Comparison of ENCODE assay signal across 9 cellular contexts in the genomic region with DNA sequence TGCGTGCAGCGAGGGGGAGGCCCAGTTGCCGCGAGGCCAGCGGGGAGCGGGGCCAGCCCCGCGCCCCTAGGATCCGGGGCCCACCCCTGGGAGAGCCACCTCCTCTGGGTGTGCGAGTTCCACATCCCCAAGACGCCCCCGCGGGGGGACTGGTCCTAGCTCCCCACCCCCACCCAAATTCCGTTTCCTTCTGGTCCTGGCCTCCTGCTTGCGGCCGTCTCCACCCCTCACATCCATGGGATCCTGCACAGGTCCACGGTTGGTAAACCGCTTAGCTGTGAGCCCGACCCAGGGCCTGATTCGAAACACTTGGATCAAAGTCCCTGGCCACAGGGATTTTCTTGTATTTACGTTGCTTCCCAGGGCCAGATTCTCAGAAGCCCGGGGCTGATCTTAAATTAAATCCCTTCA. TPM values are rescaled to one million over a fixed set of nuclear protein-coding genes. Genes with fewer than 3 reads are reported as not detected.
DNase-seq lines count a peak whose midpoint lies in the region; ATAC-seq and TF ChIP-seq lines count a peak whose summit lies in the region.
"Had no signal": no experiment of that assay in that cellular context is flagged by ENCODE, and none has a peak within 500 bp of the region (broad histone marks: within the 10 kb centered on the region; RNA-seq: fewer than 3 reads in every experiment).

No MANE protein-coding gene starts in this region.

- no peak for ATAC-seq in GM21717 (IDR thresholded peaks at IDR 0.05; ENCODE audit: unreplicated experiment)
- no peak for ATAC-seq in HG03432 (IDR thresholded peaks at IDR 0.05; ENCODE audit: unreplicated experiment)

- peak overlapping the region; percentile 46 for H3K4me3 ChIP-seq in SJSA1
- peak overlapping the region; percentile 56 to 59 for H3K4me3 ChIP-seq in foreskin fibroblast (ENCODE audit: low read depth in 1 of 2, low read length in 2 of 2)
- H3K4me3 ChIP-seq in osteoblast (ENCODE audit: insufficient read depth, low read length), result peak overlapping the region; percentile 81

- H3K27ac ChIP-seq in SJSA1 (no peak overlapping the region), osteoblast (ENCODE audit: low read depth, low read length) (peak overlapping the region; percentile 48)
- H3K27ac ChIP-seq: neutrophil had no signal

- H3K4me1 ChIP-seq in SJSA1 (replicated peaks) (no peaks in the 10 kb centered on the region; the same call in 1 of the 2 replicates), osteoblast (ENCODE audit: insufficient read depth, low read length) (peaks cover 19% of the 10 kb centered on the region)

- DNase-seq in Daoy (ENCODE audit: low read depth), result peak; percentile 51
- no peak for DNase-seq in SJSA1 (ENCODE audit: low read depth in 1 of 2, low spot score in 2 of 2)
- peak in 1 of 2 donors; percentile 64 for DNase-seq in foreskin fibroblast
- peak; percentile 80 for DNase-seq in osteoblast (ENCODE audit: insufficient read length, low spot score, missing footprints)
- DNase-seq in midbrain (lab: John Stamatoyannopoulos, UW), result no peak
- DNase-seq in AML-193 (lab: John Stamatoyannopoulos, UW), result no peak

- peak overlapping the region; percentile 85 for H2AFZ ChIP-seq in osteoblast (ENCODE audit: low read length)

- H3K9me3 ChIP-seq in SJSA1 (replicated peaks) (no peaks in the 10 kb centered on the region), osteoblast (ENCODE audit: low read depth, low read length) (no peaks in the 10 kb centered on the region)
- H3K9me3 ChIP-seq: neutrophil had no signal

- no peaks in the 10 kb centered on the region for H3K36me3 ChIP-seq in SJSA1
- H3K36me3 ChIP-seq in osteoblast (ENCODE audit: insufficient read depth, low read length), result peaks cover 3% of the 10 kb centered on the region
- H3K36me3 ChIP-seq: neutrophil had no signal

- no peaks in the 10 kb centered on the region for H3K27me3 ChIP-seq in SJSA1 (replicated peaks)
- no peaks in the 10 kb centered on the region for H3K27me3 ChIP-seq in osteoblast (ENCODE audit: insufficient read depth, low read length)

- no peak for TF ChIP-seq CTCF in foreskin fibroblast (IDR thresholded peaks at IDR 0.05; ENCODE audit: low read depth, low read length)
- no peak for TF ChIP-seq CTCF in osteoblast (IDR thresholded peaks at IDR 0.05; ENCODE audit: extremely low read depth, low read depth, low read length)

- H4K20me1 ChIP-seq in osteoblast (ENCODE audit: insufficient read depth, low read length), result no peaks in the 10 kb centered on the region

- H3K4me2 ChIP-seq in osteoblast (ENCODE audit: insufficient read depth, low read length), result peak overlapping the region; percentile 95

- peaks cover 23% of the 10 kb centered on the region for H3K79me2 ChIP-seq in osteoblast (ENCODE audit: insufficient read depth, low read length)

RNA-seq across cellular contexts. Expression of a gene that starts 0.3 kb away (rescaled TPM):
- total RNA-seq in Daoy (2014; rRNA removed; shearing (Covaris generic)), result 12.6 and 36.9 TPM in 2 replicates
- 3.9 and 21.0 TPM in 2 replicates for total RNA-seq in SJSA1 (2014; rRNA removed; shearing (Covaris generic))
- 40.9 and 42.7 TPM in 2 replicates for total RNA-seq in osteoblast

RNA-seq across cellular contexts. Expression of a gene that starts 45.1 kb away (rescaled TPM):
- 60.5 and 102 TPM in 2 replicates for total RNA-seq in Daoy (2014; rRNA removed; shearing (Covaris generic))
- 60.6 and 60.7 TPM in 2 replicates for total RNA-seq in SJSA1 (2014; rRNA removed; shearing (Covaris generic))
- total RNA-seq in osteoblast, result 21.5 and 25.7 TPM in 2 replicates

RNA-seq across cellular contexts. Expression of a gene that starts 45.3 kb away (rescaled TPM):
- total RNA-seq in Daoy (2014; rRNA removed; shearing (Covaris generic)), result 39.1 and 45.1 TPM in 2 replicates
- total RNA-seq in SJSA1 (2014; rRNA removed; shearing (Covaris generic)), result 17.0 and 19.9 TPM in 2 replicates
- total RNA-seq in osteoblast, result 20.3 and 21.7 TPM in 2 replicates

RNA-seq across cellular contexts. Expression of a gene that starts 56.5 kb away (rescaled TPM):
- total RNA-seq in Daoy (2014; rRNA removed; shearing (Covaris generic)), result 2.6 and 22.7 TPM in 2 replicates
- total RNA-seq in SJSA1 (2014; rRNA removed; shearing (Covaris generic)), result 1.5 TPM in 1 of 2 replicates, not detected in the other
- 4.7 and 5.0 TPM in 2 replicates for total RNA-seq in osteoblast

Comparison
In these comparisons a context has a peak if more than half of its experiments do, and no peak if none do; other contexts are left out.
1. DNase-seq: peak in Daoy (single experiment) and osteoblast (single experiment); none in SJSA1 (0 of 2), midbrain (single experiment) and AML-193 (0 of 2).
2. Peak in every context shown above with its lines, with median percentiles within 50 percentile points of each other: H3K4me3 ChIP-seq.